ENCODE assay signal across 8 cellular contexts in the genomic region with DNA sequence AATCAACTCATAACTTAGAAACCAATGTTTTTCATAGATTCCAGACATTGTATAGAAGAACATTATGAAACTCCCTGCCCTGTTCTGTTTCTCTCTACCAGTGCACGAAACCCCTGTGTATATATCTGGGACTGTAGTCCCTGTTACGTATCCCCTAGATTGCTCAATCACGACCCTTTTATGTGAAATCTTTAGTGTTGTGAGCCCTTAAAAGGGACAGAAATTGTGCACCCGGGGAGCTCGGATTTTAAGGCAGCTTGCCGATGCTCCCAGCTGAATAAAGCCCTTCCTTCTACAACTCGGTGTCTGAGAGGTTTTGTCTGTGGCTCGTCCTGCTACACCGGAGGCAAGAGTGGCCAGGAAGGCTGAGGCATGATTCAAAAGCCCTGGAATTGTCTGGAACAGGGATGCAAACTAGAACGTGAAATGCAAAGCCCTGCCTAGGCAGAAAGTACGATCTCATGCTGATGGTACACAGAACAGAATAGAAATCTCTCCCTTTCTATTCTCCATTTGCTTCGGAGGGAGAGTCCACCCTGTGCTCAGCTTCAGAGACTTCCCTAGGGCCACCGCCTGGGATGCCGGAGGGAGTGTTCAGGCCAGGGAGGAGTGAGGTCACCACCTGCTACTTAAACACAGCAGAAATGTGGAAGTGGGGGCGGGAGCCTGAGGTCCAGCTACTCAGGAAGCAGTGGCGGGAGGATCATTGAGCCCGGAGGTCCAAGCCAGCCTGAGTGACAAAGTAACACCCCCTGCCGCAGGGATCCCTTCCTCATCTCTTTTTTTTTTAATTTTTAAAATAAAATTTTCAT. TPM values are rescaled to one million over a fixed set of nuclear protein-coding genes. Genes with fewer than 3 reads are reported as not detected.
DNase-seq lines count a peak whose midpoint lies in the region; ATAC-seq and TF ChIP-seq lines count a peak whose summit lies in the region.

No MANE protein-coding gene starts in this region.

- peaks cover 23% of the 10 kb centered on the region for H3K4me1 Mint-ChIP-seq in activated CD4-positive, alpha-beta memory T cell treated with anti-CD3 and anti-CD28 coated beads for 36 hours (ENCODE audit: low read depth)

- H3K27me3 Mint-ChIP-seq in activated CD4-positive, alpha-beta memory T cell treated with anti-CD3 and anti-CD28 coated beads for 36 hours = no peaks in the 10 kb centered on the region

- no peak overlapping the region for H3K27ac Mint-ChIP-seq in activated CD4-positive, alpha-beta memory T cell treated with anti-CD3 and anti-CD28 coated beads for 36 hours

- POLR2A ChIA-PET in AG04449 (lab: Yijun Ruan, JAX) = no interaction called here
- POLR2A ChIA-PET in activated CD4-positive, alpha-beta memory T cell treated with anti-CD3 and anti-CD28 coated beads for 36 hours (lab: Charles Lee) = no interaction called here

- H3K36me3 Mint-ChIP-seq in activated CD4-positive, alpha-beta memory T cell treated with anti-CD3 and anti-CD28 coated beads for 36 hours = peaks cover 24% of the 10 kb centered on the region

- H3K36me3 ChIP-seq in heart left ventricle = peaks cover 0 to 15% (median 7%) of the 10 kb centered on the region in 9 donors
- H3K36me3 ChIP-seq in psoas muscle (ENCODE audit: insufficient read depth in 1 of 2, low read depth in 1 of 2) = peaks cover 0 to 8% of the 10 kb centered on the region in 2 donors

- no peaks in the 10 kb centered on the region for H3K9me3 Mint-ChIP-seq in activated CD4-positive, alpha-beta memory T cell treated with anti-CD3 and anti-CD28 coated beads for 36 hours

- TF ChIP-seq CTCF in AG04449 (IDR thresholded peaks at IDR 0.05; ENCODE audit: insufficient read depth, low read length, missing control alignments) (no peak), HFF-Myc (IDR thresholded peaks at IDR 0.05; ENCODE audit: low read depth, low read length, missing control alignments) (no peak), heart left ventricle (IDR thresholded peaks at IDR 0.05) (no peak), psoas muscle (IDR thresholded peaks at IDR 0.05) (no peak)

- intact Hi-C loops in activated CD4-positive, alpha-beta memory T cell treated with anti-CD3 and anti-CD28 coated beads for 36 hours (cut with micrococcal nuclease) = loop anchor here (2.0 kb wide), 2 partner anchors 19 to 39 kb away; a partner anchor contains a TSS
- intact Hi-C loops in heart left ventricle (cut with DNase I) (loop anchor here in 2 of 10 donors (2.0 to 5.0 kb wide), 2 partner anchors 27 to 38 kb away; a partner anchor contains a TSS), psoas muscle (cut with DNase I) (no loop called here)

- peak overlapping the region; percentile 54 to 91 (median 70) for H3K27ac ChIP-seq in heart left ventricle
- H3K27ac ChIP-seq in psoas muscle = peak overlapping the region; percentile 74

- WGBS in heart left ventricle, 4 donors = 43 to 57% (median 48%) methylated on average over 18 of the region's 18 CpGs
- WGBS in psoas muscle, 3 donors = 33 to 48% (median 40%) methylated on average over 18 of the region's 18 CpGs

- H3K27me3 ChIP-seq in heart left ventricle (no peaks in the 10 kb centered on the region), psoas muscle (ENCODE audit: insufficient read depth in 3 of 3, low read length in 2 of 3) (no peaks in the 10 kb centered on the region)

- H3K9me3 ChIP-seq in heart left ventricle = no peaks in the 10 kb centered on the region
- no peaks in the 10 kb centered on the region for H3K9me3 ChIP-seq in psoas muscle

- H3K4me3 Mint-ChIP-seq in activated CD4-positive, alpha-beta memory T cell treated with anti-CD3 and anti-CD28 coated beads for 36 hours = peak overlapping the region; percentile 92

- CTCF ChIA-PET in AG04449 (lab: Yijun Ruan, JAX) = no interaction called here
- CTCF ChIA-PET in activated CD4-positive, alpha-beta memory T cell treated with anti-CD3 and anti-CD28 coated beads for 36 hours (lab: Charles Lee) = no interaction called here

- DNase-seq in AG04449 (ENCODE audit: low read depth, low spot score) (no peak), HFF-Myc (ENCODE audit: extremely low read depth, low read depth) (no peak), heart left ventricle (peak; percentile 67 to 77 (median 72)), psoas muscle (peak; percentile 53 to 58), HUDEP-2 (lab: John Stamatoyannopoulos, UW; ENCODE audit: unreplicated experiment in 76 of 76) (no peak)
- no peak for DNase-seq in activated CD4-positive, alpha-beta memory T cell treated with anti-CD3 and anti-CD28 coated beads for 36 hours
- DNase-seq in NK-92 treated with Interleukin-12 subunit alpha and Interleukin-12 subunit beta, amount 100 ng/mL, for 24 hours (lab: John Stamatoyannopoulos, UW) = no peak

- ATAC-seq in heart left ventricle (peak; percentile 23 to 76 (median 66)), psoas muscle (peak in 3 of 4 donors; percentile 29 to 60 (median 36)), HG02763 (IDR thresholded peaks at IDR 0.05; ENCODE audit: unreplicated experiment) (no peak)

- H3K4me1 ChIP-seq in heart left ventricle = peaks cover 0 to 22% (median 10%) of the 10 kb centered on the region in 12 donors
- no peaks in the 10 kb centered on the region for H3K4me1 ChIP-seq in psoas muscle

- no peak for TF ChIP-seq POLR2A in heart left ventricle (IDR thresholded peaks at IDR 0.05)

- H3K4me3 ChIP-seq in AG04449 (ENCODE audit: low read depth, low read length) = peak overlapping the region; percentile 74
- peak overlapping the region; percentile 45; the same call in 1 of the 2 replicates for H3K4me3 ChIP-seq in HFF-Myc (replicated peaks; ENCODE audit: low read depth, low read length)
- H3K4me3 ChIP-seq in heart left ventricle = peak overlapping the region in 11 of 12 donors; percentile 59 to 90 (median 75)
- H3K4me3 ChIP-seq in psoas muscle = peak overlapping the region; percentile 81

RNA-seq across cellular contexts. Expression of a gene that starts 0.8 kb away (rescaled TPM):
- total RNA-seq in activated CD4-positive, alpha-beta memory T cell treated with anti-CD3 and anti-CD28 coated beads for 36 hours = 1 to 10 TPM; 5.0 to 6.3 TPM
- total RNA-seq in heart left ventricle (1 to 10 TPM in 7 of 9 donors, under 1 TPM in 2; 0.88 to 3.2 (median 1.3) TPM), psoas muscle (under 1 TPM; 0.32 to 0.67 (median 0.48) TPM)
- polyA plus RNA-seq in heart left ventricle (1 to 10 TPM in 1 of 2 donors, under 1 TPM in 1; 0.80 to 1.3 TPM), psoas muscle (1 to 10 TPM in 1 of 3 donors, under 1 TPM in 2; 0.13 to 1.0 (median 0.49) TPM)

RNA-seq across cellular contexts. Expression of a gene that starts 26.6 kb away (rescaled TPM):
- 1 to 10 TPM; 5.4 to 7.0 TPM for total RNA-seq in activated CD4-positive, alpha-beta memory T cell treated with anti-CD3 and anti-CD28 coated beads for 36 hours
- 10 to 100 TPM in 3 of 9 donors, 1 to 10 TPM in 6; 7.6 to 13.5 (median 9.6) TPM for total RNA-seq in heart left ventricle
- polyA plus RNA-seq in heart left ventricle = 10 to 100 TPM in 1 of 2 donors, 1 to 10 TPM in 1; 8.2 to 10.7 TPM
- 1 to 10 TPM; 2.1 to 8.8 (median 6.8) TPM for total RNA-seq in psoas muscle
- polyA plus RNA-seq in psoas muscle = 1 to 10 TPM; 3.7 to 8.2 (median 3.7) TPM

RNA-seq across cellular contexts. Expression of a gene that starts 38.7 kb away (rescaled TPM):
- 10 to 100 TPM; 11.0 to 11.4 TPM for total RNA-seq in activated CD4-positive, alpha-beta memory T cell treated with anti-CD3 and anti-CD28 coated beads for 36 hours
- total RNA-seq in heart left ventricle (1 to 10 TPM; 2.1 to 8.0 (median 4.3) TPM), psoas muscle (1 to 10 TPM; 2.4 to 2.7 (median 2.6) TPM)
- polyA plus RNA-seq in heart left ventricle (1 to 10 TPM; 1.3 to 3.5 TPM), psoas muscle (1 to 10 TPM; 1.8 to 9.1 (median 3.5) TPM)

Comparison
In these comparisons a context has a peak if more than half of its experiments do, and no peak if none do; other contexts are left out.
1. DNase-seq: peak in heart left ventricle (5 of 5) and psoas muscle (2 of 2); none in AG04449 (single experiment), HFF-Myc (single experiment), activated CD4-positive, alpha-beta memory T cell treated with anti-CD3 and anti-CD28 coated beads for 36 hours (single experiment), NK-92 treated with Interleukin-12 subunit alpha and Interleukin-12 subunit beta, amount 100 ng/mL, for 24 hours (single experiment) and HUDEP-2 (0 of 76).
2. Peak in every context shown above with its lines, with median percentiles within 50 percentile points of each other: H3K4me3 ChIP-seq.